31 cellular contexts compared by ENCODE assay signal in genomic region chr6:136633355-136633754, GRCh38.
"Had no signal": no experiment of that assay in that cellular context is flagged by ENCODE, and none has a peak within 500 bp of the region (broad histone marks: within the 10 kb centered on the region; RNA-seq: fewer than 3 reads in every experiment).

No MANE protein-coding gene starts in this region.

- H3K4me3 ChIP-seq: K562, Peyer's patch, SJSA1 had no signal

- H3K27ac ChIP-seq: Peyer's patch, SJSA1 had no signal

- DNase-seq: activated CD4-positive, alpha-beta T cell treated with anti-CD3 and anti-CD28 coated beads, Interleukin-2, amount 10 ng/mL, durations not matched to agents 24 days and 14 days; activated CD4-positive, alpha-beta T cell treated with anti-CD3 and anti-CD28 coated beads, Interleukin-2, amount 50 U/mL, for 4 hours; activated CD8-positive, alpha-beta memory T cell treated with anti-CD3 and anti-CD28 coated beads, Interleukin-2, amount 50 U/mL, for 4 hours; activated naive CD8-positive, alpha-beta T cell treated with anti-CD3 and anti-CD28 coated beads, Interleukin-2, amount 10 ng/mL, durations not matched to agents 7 days and 5 days; activated T-cell treated with anti-CD3 and anti-CD28 coated beads for 4 hours; activated T-cell treated with anti-CD3 and anti-CD28 coated beads, Interleukin-2, amount 50 U/mL, for 4 hours; amygdala; caudate nucleus; NCI-H1092 treated with DMSO at 0.1 percent for 48 hours; NCI-H1417; NCI-H146; NCI-H187; NCI-H2029 treated with DMSO at 0.1 percent for 48 hours; NCI-H2107; NCI-H2171; NCI-H510A; NCI-H526; NCI-H748 treated with DMSO at 0.1 percent for 48 hours; NK-92 treated with Interleukin-12 subunit alpha and Interleukin-12 subunit beta, amount 100 ng/mL, for 24 hours; PC-3; Peyer's patch; RPMI8226; SHP77 treated with DMSO at 0.1 percent for 48 hours; T-cell; T1000 had no signal

- H3K4me3 Mint-ChIP-seq: activated CD4-positive, alpha-beta T cell treated with anti-CD3 and anti-CD28 coated beads, Interleukin-2, amount 10 ng/mL, durations not matched to agents 24 days and 14 days; activated naive CD4-positive, alpha-beta T cell treated with anti-CD3 and anti-CD28 coated beads, Interleukin-2, amount 50 U/mL, for 24 hours; activated naive CD8-positive, alpha-beta T cell treated with anti-CD3 and anti-CD28 coated beads, Interleukin-2, amount 10 ng/mL, durations not matched to agents 7 days and 5 days; activated T-cell treated with anti-CD3 and anti-CD28 coated beads, Interleukin-2, amount 50 U/mL, for 4 hours; activated T-helper 1 cell treated with anti-CD3 and anti-CD28 coated beads, Interleukin-12 subunit alpha, Interleukin-12 subunit beta, Interleukin-2, Interleukin-4 antibody, amounts not matched to agents 30 ng/mL and 10 ng/mL and 1 ng/mL, durations not matched to agents 14 hours and 24 hours and 36 hours; brain; T-cell had no signal

- H3K4me1 ChIP-seq: Peyer's patch had no signal

- H3K4me1 Mint-ChIP-seq: activated naive CD4-positive, alpha-beta T cell treated with anti-CD3 and anti-CD28 coated beads, Interleukin-2, amount 50 U/mL, for 24 hours; T-cell had no signal

- H3K9me3 Mint-ChIP-seq: activated CD4-positive, alpha-beta T cell treated with anti-CD3 and anti-CD28 coated beads, Interleukin-2, amount 10 ng/mL, durations not matched to agents 24 days and 14 days; activated naive CD4-positive, alpha-beta T cell treated with anti-CD3 and anti-CD28 coated beads, Interleukin-2, amount 50 U/mL, for 24 hours; activated naive CD8-positive, alpha-beta T cell treated with anti-CD3 and anti-CD28 coated beads, Interleukin-2, amount 10 ng/mL, durations not matched to agents 7 days and 5 days; activated T-cell treated with anti-CD3 and anti-CD28 coated beads, Interleukin-2, amount 50 U/mL, for 4 hours; activated T-helper 1 cell treated with anti-CD3 and anti-CD28 coated beads, Interleukin-12 subunit alpha, Interleukin-12 subunit beta, Interleukin-2, Interleukin-4 antibody, amounts not matched to agents 30 ng/mL and 10 ng/mL and 1 ng/mL, durations not matched to agents 14 hours and 24 hours and 36 hours; T-cell had no signal

- H3K27me3 Mint-ChIP-seq: activated CD4-positive, alpha-beta T cell treated with anti-CD3 and anti-CD28 coated beads, Interleukin-2, amount 10 ng/mL, durations not matched to agents 24 days and 14 days; activated naive CD4-positive, alpha-beta T cell treated with anti-CD3 and anti-CD28 coated beads, Interleukin-2, amount 50 U/mL, for 24 hours; activated naive CD8-positive, alpha-beta T cell treated with anti-CD3 and anti-CD28 coated beads, Interleukin-2, amount 10 ng/mL, durations not matched to agents 7 days and 5 days; T-cell had no signal

- ATAC-seq: activated T-cell treated with anti-CD3 and anti-CD28 coated beads, Interleukin-2, amount 50 U/mL, for 4 hours; K562; PC-3; SK-N-SH treated with all-trans-retinoic acid at 6 μM for 48 hours; T-cell had no signal

- H3K9me3 ChIP-seq: Peyer's patch, SJSA1 had no signal

- H3K27me3 ChIP-seq: Peyer's patch, SJSA1 had no signal

- H3K27ac Mint-ChIP-seq: activated CD4-positive, alpha-beta T cell treated with anti-CD3 and anti-CD28 coated beads, Interleukin-2, amount 10 ng/mL, durations not matched to agents 24 days and 14 days; activated naive CD4-positive, alpha-beta T cell treated with anti-CD3 and anti-CD28 coated beads, Interleukin-2, amount 50 U/mL, for 24 hours; activated naive CD8-positive, alpha-beta T cell treated with anti-CD3 and anti-CD28 coated beads, Interleukin-2, amount 10 ng/mL, durations not matched to agents 7 days and 5 days; activated T-helper 1 cell treated with anti-CD3 and anti-CD28 coated beads, Interleukin-12 subunit alpha, Interleukin-12 subunit beta, Interleukin-2, Interleukin-4 antibody, amounts not matched to agents 30 ng/mL and 10 ng/mL and 1 ng/mL, durations not matched to agents 14 hours and 24 hours and 36 hours; brain; T-cell had no signal

- H3K36me3 Mint-ChIP-seq: brain had no signal
